21 cellular contexts compared by ENCODE assay signal in genomic region chr11:1632053-1632714, GRCh38. TPM values are rescaled to one million over a fixed set of nuclear protein-coding genes. Genes with fewer than 3 reads are reported as not detected.
A peak's percentile ranks its signal among the peaks of the same experiment; 100 is the strongest.
DNase-seq lines count a peak whose midpoint lies in the region; ATAC-seq, FAIRE-seq and TF ChIP-seq lines count a peak whose summit lies in the region.
"Had no signal": no experiment of that assay in that cellular context is flagged by ENCODE, and none has a peak within 500 bp of the region (broad histone marks: within the 10 kb centered on the region; RNA-seq: fewer than 3 reads in every experiment).

No MANE protein-coding gene starts in this region.

- H3K36me3 Mint-ChIP-seq in activated naive CD4-positive, alpha-beta T cell treated with anti-CD3 and anti-CD28 coated beads, Interleukin-2, amount 50 U/mL, for 72 hours: no peaks in the 10 kb centered on the region
- H3K36me3 Mint-ChIP-seq: CD8-positive, alpha-beta memory T cell had no signal

- no peak for TF ChIP-seq CTCF in kidney (IDR thresholded peaks at IDR 0.05; ENCODE audit: borderline replicate concordance, extremely low read depth, insufficient read depth)

- no peaks in the 10 kb centered on the region for H3K9me3 ChIP-seq in kidney (ENCODE audit: control insufficient read depth in 1 of 2, low read length in 2 of 2)
- H3K9me3 ChIP-seq: SJSA1 had no signal

- peak; percentile 30 to 42 for ATAC-seq in activated naive CD4-positive, alpha-beta T cell treated with anti-CD3 and anti-CD28 coated beads, Interleukin-2, amount 50 U/mL, for 72 hours
- ATAC-seq in HG02840 (IDR thresholded peaks at IDR 0.05; ENCODE audit: low FRiP score, unreplicated experiment): no peak
- ATAC-seq: Panc1 had no signal

- no peak overlapping the region for H3K4me3 ChIP-seq in kidney (ENCODE audit: low read length in 2 of 2)
- H3K4me3 ChIP-seq: SJSA1 had no signal

- no peaks in the 10 kb centered on the region for H3K4me1 ChIP-seq in kidney (ENCODE audit: control insufficient read depth in 1 of 2, insufficient read depth in 1 of 2, low read depth in 1 of 2, low read length in 2 of 2)
- H3K4me1 ChIP-seq: SJSA1 had no signal

- no peaks in the 10 kb centered on the region for H3K9me3 Mint-ChIP-seq in activated naive CD4-positive, alpha-beta T cell treated with anti-CD3 and anti-CD28 coated beads, Interleukin-2, amount 50 U/mL, for 72 hours
- H3K9me3 Mint-ChIP-seq: CD8-positive, alpha-beta memory T cell; H9; T-helper 1 cell treated with Interleukin-12 subunit alpha and Interleukin-12 subunit beta and Interleukin-4 antibody, amounts not matched to agents 30 μg/mL and 1 μg/mL, for 36 hours had no signal

- FAIRE-seq in kidney (lab: Jason Lieb, UNC): no peak

- no peak overlapping the region for H3K27ac ChIP-seq in kidney (ENCODE audit: low read depth in 2 of 2, low read length in 2 of 2)
- H3K27ac ChIP-seq: SJSA1 had no signal

- DNase-seq in activated naive CD4-positive, alpha-beta T cell treated with anti-CD3 and anti-CD28 coated beads, Interleukin-2, amount 50 U/mL, for 72 hours (ENCODE audit: low spot score in 2 of 2): no peak
- no peak for DNase-seq in activated naive CD4-positive, alpha-beta T cell (lab: John Stamatoyannopoulos, UW)
- peak; percentile 21 for DNase-seq in NCI-H774 (lab: John Stamatoyannopoulos, UW)
- DNase-seq in kidney: peak; percentile 45
- DNase-seq in stimulated activated naive CD4-positive, alpha-beta T cell (lab: John Stamatoyannopoulos, UW): no peak
- DNase-seq in NCI-H2196 treated with DMSO at 0.1 percent for 48 hours (lab: John Stamatoyannopoulos, UW; ENCODE audit: unreplicated experiment): no peak
- no peak for DNase-seq in NCI-H510A (lab: John Stamatoyannopoulos, UW)
- DNase-seq: C1 segment of cervical spinal cord; CD8-positive, alpha-beta memory T cell; GF-D8; H9; NCI-H1105 treated with DMSO at 0.1 percent for 48 hours; NCI-H187; NCI-H2171 treated with DMSO at 0.1 percent for 48 hours had no signal

- intact Hi-C loops in kidney (cut with DNase I): no loop called here

- no peaks in the 10 kb centered on the region for H3K36me3 ChIP-seq in kidney (ENCODE audit: control insufficient read depth in 1 of 2, insufficient read depth in 2 of 2, low read length in 2 of 2)
- H3K36me3 ChIP-seq: SJSA1 had no signal

- no peak overlapping the region for H3K9ac ChIP-seq in kidney (ENCODE audit: low read length in 2 of 2)

- peak overlapping the region in 1 of 2 donors; percentile 28 for H3K27ac Mint-ChIP-seq in activated naive CD4-positive, alpha-beta T cell treated with anti-CD3 and anti-CD28 coated beads, Interleukin-2, amount 50 U/mL, for 72 hours
- H3K27ac Mint-ChIP-seq: H9; T-helper 1 cell treated with Interleukin-12 subunit alpha and Interleukin-12 subunit beta and Interleukin-4 antibody, amounts not matched to agents 30 μg/mL and 1 μg/mL, for 36 hours had no signal

RNA-seq across cellular contexts. Expression of gene KRTAP5-5, which starts 2.6 kb away (rescaled TPM):
- not detected for total RNA-seq in activated naive CD4-positive, alpha-beta T cell treated with anti-CD3 and anti-CD28 coated beads, Interleukin-2, amount 50 U/mL, for 72 hours
- total RNA-seq in kidney: not detected
- polyA plus RNA-seq in kidney (ENCODE audit: insufficient read depth, low read depth, low replicate concordance): not detected
- total RNA-seq: A673; CD8-positive, alpha-beta memory T cell; H9; LHCN-M2; NCI-H460; SJSA1 had no signal
- polyA plus RNA-seq: CD8-positive, alpha-beta memory T cell had no signal

RNA-seq across cellular contexts. Expression of gene KRTAP5-4, which starts 10.2 kb away (rescaled TPM):
- not detected for total RNA-seq in activated naive CD4-positive, alpha-beta T cell treated with anti-CD3 and anti-CD28 coated beads, Interleukin-2, amount 50 U/mL, for 72 hours
- not detected for total RNA-seq in kidney
- not detected for polyA plus RNA-seq in kidney (ENCODE audit: insufficient read depth, low read depth, low replicate concordance)
- total RNA-seq: A673; CD8-positive, alpha-beta memory T cell; H9; LHCN-M2; NCI-H460; SJSA1 had no signal
- polyA plus RNA-seq: CD8-positive, alpha-beta memory T cell had no signal

RNA-seq across cellular contexts. Expression of gene KRTAP5-3, which starts 23.9 kb away (rescaled TPM):
- total RNA-seq in activated naive CD4-positive, alpha-beta T cell treated with anti-CD3 and anti-CD28 coated beads, Interleukin-2, amount 50 U/mL, for 72 hours: not detected
- total RNA-seq in kidney: not detected
- polyA plus RNA-seq in kidney (ENCODE audit: insufficient read depth, low read depth, low replicate concordance): not detected
- total RNA-seq: A673; CD8-positive, alpha-beta memory T cell; H9; LHCN-M2; NCI-H460; SJSA1 had no signal
- polyA plus RNA-seq: CD8-positive, alpha-beta memory T cell had no signal

RNA-seq across cellular contexts. Expression of gene KRTAP5-2, which starts 34.1 kb away (rescaled TPM):
- total RNA-seq in activated naive CD4-positive, alpha-beta T cell treated with anti-CD3 and anti-CD28 coated beads, Interleukin-2, amount 50 U/mL, for 72 hours: not detected
- not detected for total RNA-seq in kidney
- not detected for polyA plus RNA-seq in kidney (ENCODE audit: insufficient read depth, low read depth, low replicate concordance)
- total RNA-seq: A673; CD8-positive, alpha-beta memory T cell; H9; LHCN-M2; NCI-H460; SJSA1 had no signal

RNA-seq across cellular contexts. Expression of gene KRTAP5-1, which starts 47.1 kb away (rescaled TPM):
- total RNA-seq in activated naive CD4-positive, alpha-beta T cell treated with anti-CD3 and anti-CD28 coated beads, Interleukin-2, amount 50 U/mL, for 72 hours: not detected
- total RNA-seq in kidney: not detected
- not detected for polyA plus RNA-seq in kidney (ENCODE audit: insufficient read depth, low read depth, low replicate concordance)
- total RNA-seq: A673; CD8-positive, alpha-beta memory T cell; H9; LHCN-M2; NCI-H460; SJSA1 had no signal
- polyA plus RNA-seq: CD8-positive, alpha-beta memory T cell had no signal

Comparison
In these comparisons a context has a peak if more than half of its experiments do, and no peak if none do; other contexts are left out.
1. DNase-seq: peak in NCI-H774 (single experiment) and kidney (single experiment); none in activated naive CD4-positive, alpha-beta T cell treated with anti-CD3 and anti-CD28 coated beads, Interleukin-2, amount 50 U/mL, for 72 hours (0 of 2), activated naive CD4-positive, alpha-beta T cell (0 of 4), stimulated activated naive CD4-positive, alpha-beta T cell (0 of 6), NCI-H2196 treated with DMSO at 0.1 percent for 48 hours (single experiment) and NCI-H510A (single experiment).